In the genomic region with DNA sequence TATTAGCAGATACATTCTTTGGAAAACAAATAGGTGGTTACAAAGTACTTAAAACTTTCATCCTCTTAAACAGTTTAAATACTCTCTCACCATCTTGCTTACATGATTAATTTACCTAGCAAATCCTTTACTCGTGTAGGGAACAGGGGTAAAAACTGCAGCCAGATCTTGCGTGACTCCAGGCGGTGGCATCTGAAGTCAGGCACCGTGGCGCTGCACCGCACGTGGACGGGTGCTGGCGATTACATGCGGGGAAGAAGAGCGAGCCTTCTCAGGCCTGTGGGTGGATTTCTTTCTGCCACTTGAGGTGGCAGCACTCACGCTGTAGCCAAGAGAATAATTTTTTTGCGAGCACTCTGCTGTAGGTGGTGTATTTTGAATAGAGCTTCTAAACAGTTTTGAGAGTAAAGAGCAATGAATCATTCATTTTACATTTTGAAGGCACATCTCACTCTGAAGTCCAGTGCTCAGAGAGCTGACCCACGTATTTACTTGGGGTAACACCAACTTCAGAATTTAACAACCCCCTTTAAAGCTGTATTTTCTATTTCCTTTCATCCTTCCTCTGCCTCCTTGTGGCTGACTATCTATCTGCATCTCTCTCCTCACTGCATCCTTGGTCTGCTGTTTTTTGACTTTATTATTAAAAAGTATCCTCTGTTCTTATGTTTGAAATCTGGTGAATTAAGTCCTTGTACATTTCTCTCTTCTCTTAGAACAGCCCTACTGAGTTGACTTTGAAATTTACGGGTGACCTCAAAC, we compare ENCODE assay signal across 10 cellular contexts.
DNase-seq lines count a peak whose midpoint lies in the region; ATAC-seq and TF ChIP-seq lines count a peak whose summit lies in the region.
"Had no signal": no experiment of that assay in that cellular context is flagged by ENCODE, and none has a peak within 500 bp of the region (broad histone marks: within the 10 kb centered on the region; RNA-seq: fewer than 3 reads in every experiment).

No MANE protein-coding gene starts in this region.

- H3K27ac ChIP-seq in OCI-LY3 (ENCODE audit: low read length) (no peak overlapping the region), fibroblast of lung (ENCODE audit: insufficient read depth, low read length) (no peak overlapping the region)
- H3K27ac ChIP-seq: parathyroid adenoma had no signal

- TF ChIP-seq CTCF in GM12873 (IDR thresholded peaks at IDR 0.05; ENCODE audit: insufficient read depth, low read depth, low read length, missing control alignments) (peak; percentile 38), OCI-LY3 (IDR thresholded peaks at IDR 0.05; ENCODE audit: low read depth, low read length) (peak; percentile 64), fibroblast of lung (conservative IDR thresholded peaks at IDR 0.05 in 1 of 2, IDR thresholded peaks at IDR 0.05 in 1 of 2; ENCODE audit: low read depth in 1 of 2, low read length in 2 of 2) (peak; percentile 60 to 68), retinal pigment epithelial cell (conservative IDR thresholded peaks at IDR 0.05; ENCODE audit: low read depth, low read length) (peak; percentile 69), mucosa of descending colon (IDR thresholded peaks at IDR 0.05) (no peak)

- ATAC-seq in mucosa of descending colon = no peak

- peaks cover 32% of the 10 kb centered on the region for H3K4me1 ChIP-seq in OCI-LY3 (ENCODE audit: low read length)
- peaks cover 12% of the 10 kb centered on the region for H3K4me1 ChIP-seq in fibroblast of lung (ENCODE audit: control insufficient read depth, extremely low read depth, insufficient read depth, low read length)
- H3K4me1 ChIP-seq in mucosa of descending colon (ENCODE audit: low read depth) = no peaks in the 10 kb centered on the region
- H3K4me1 ChIP-seq: parathyroid adenoma had no signal

- no peaks in the 10 kb centered on the region for H3K36me3 ChIP-seq in OCI-LY3 (replicated peaks; ENCODE audit: low read depth, low read length)
- peaks cover 17% of the 10 kb centered on the region for H3K36me3 ChIP-seq in fibroblast of lung (ENCODE audit: control insufficient read depth, insufficient read depth, low read length)
- H3K36me3 ChIP-seq in mucosa of descending colon (ENCODE audit: low read depth) = no peaks in the 10 kb centered on the region

- no peaks in the 10 kb centered on the region for H4K20me1 ChIP-seq in OCI-LY3 (ENCODE audit: insufficient read depth, low read length)
- H4K20me1 ChIP-seq in fibroblast of lung (ENCODE audit: control insufficient read depth, extremely low read depth, insufficient read depth, low read length) = no peaks in the 10 kb centered on the region

- H3K9ac ChIP-seq in OCI-LY3 (ENCODE audit: low read length) (0 out of 2 replicates have a peak overlapping the region, but pooled peaks have one; percentile 11), fibroblast of lung (ENCODE audit: insufficient read depth, low read length) (no peak overlapping the region)
- H3K9ac ChIP-seq: parathyroid adenoma had no signal

- H3K4me3 ChIP-seq in OCI-LY3 (ENCODE audit: low read length) (peak overlapping the region; percentile 62), fibroblast of lung (replicated peaks in 1 of 4; ENCODE audit: control extremely low read depth in 1 of 4, insufficient read depth in 1 of 4, low read depth in 3 of 4, low read length in 4 of 4) (no peak overlapping the region), retinal pigment epithelial cell (ENCODE audit: low read length) (no peak overlapping the region), mucosa of descending colon (no peak overlapping the region)

- intact Hi-C loops in mucosa of descending colon (cut with DNase I, micrococcal nuclease) = loop anchor here in 1 of 2 donors (10.0 kb wide), 2 partner anchors 301 to 351 kb away; no protein-coding TSS in a partner anchor

- H3K9me3 ChIP-seq in OCI-LY3 (ENCODE audit: insufficient read depth, low read length) = no peaks in the 10 kb centered on the region
- H3K9me3 ChIP-seq in fibroblast of lung (ENCODE audit: control insufficient read depth, insufficient read depth, low read depth, low read length) = no peaks in the 10 kb centered on the region
- no peaks in the 10 kb centered on the region for H3K9me3 ChIP-seq in mucosa of descending colon

- H2AFZ ChIP-seq in OCI-LY3 (ENCODE audit: low read depth, low read length) (peak overlapping the region; percentile 57), fibroblast of lung (ENCODE audit: low read length) (no peak overlapping the region)
- H2AFZ ChIP-seq: parathyroid adenoma had no signal

- H3K4me2 ChIP-seq in OCI-LY3 (ENCODE audit: low read length) (peak overlapping the region; percentile 80), fibroblast of lung (ENCODE audit: extremely low read depth, insufficient read depth, low read length) (no peak overlapping the region)

- DNase-seq in fibroblast of lung (ENCODE audit: low read depth in 2 of 2) = peak; percentile 13 to 46
- peak; percentile 59 for DNase-seq in retinal pigment epithelial cell (ENCODE audit: low read depth)
- no peak for DNase-seq in activated CD4-positive, alpha-beta T cell treated with anti-CD3 and anti-CD28 coated beads for 1 hour
- DNase-seq in NCI-H524 treated with DMSO at 0.1 percent for 48 hours (lab: John Stamatoyannopoulos, UW) = no peak
- DNase-seq in NCI-H510A treated with DMSO at 0.1 percent for 48 hours (lab: John Stamatoyannopoulos, UW) = no peak
- no peak for DNase-seq in mucosa of descending colon
- DNase-seq: activated T-cell treated with anti-CD3 and anti-CD28 coated beads for 4 hours had no signal

- H3K27me3 ChIP-seq in OCI-LY3 (ENCODE audit: low read depth, low read length) (no peaks in the 10 kb centered on the region), fibroblast of lung (ENCODE audit: control insufficient read depth, insufficient read depth, low read length) (no peaks in the 10 kb centered on the region)

- H3K79me2 ChIP-seq in OCI-LY3 (ENCODE audit: low read length) (no peaks in the 10 kb centered on the region), fibroblast of lung (ENCODE audit: control insufficient read depth, insufficient read depth, low read length) (no peaks in the 10 kb centered on the region)

Comparison
In these comparisons a context has a peak if more than half of its experiments do, and no peak if none do; other contexts are left out.
1. DNase-seq: peak in fibroblast of lung (2 of 2) and retinal pigment epithelial cell (single experiment); none in activated CD4-positive, alpha-beta T cell treated with anti-CD3 and anti-CD28 coated beads for 1 hour (single experiment), NCI-H524 treated with DMSO at 0.1 percent for 48 hours (single experiment), NCI-H510A treated with DMSO at 0.1 percent for 48 hours (single experiment) and mucosa of descending colon (0 of 3).